Comparison of ENCODE assay signal across 37 cellular contexts in the genomic region with DNA sequence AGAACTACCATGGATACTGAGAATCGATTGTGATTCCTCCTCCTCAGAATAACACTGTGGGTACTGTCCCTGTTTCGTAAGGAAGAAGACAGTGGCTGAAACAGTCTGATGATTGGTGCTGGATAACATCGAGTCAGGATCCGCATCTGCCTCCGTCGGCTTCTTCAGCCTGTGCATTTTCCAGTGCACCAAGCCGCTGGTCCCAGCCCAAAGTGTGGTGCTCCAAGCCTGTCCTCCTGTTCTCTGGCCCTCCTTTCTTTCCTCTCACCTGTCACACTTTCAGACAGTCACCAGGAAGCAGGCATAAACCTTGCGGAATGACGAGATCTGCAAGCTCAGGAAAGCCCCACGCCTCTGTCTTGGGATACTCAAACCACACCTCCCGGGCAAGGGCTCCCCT.
"Had no signal": no experiment of that assay in that cellular context is flagged by ENCODE, and none has a peak within 500 bp of the region (broad histone marks: within the 10 kb centered on the region; RNA-seq: fewer than 3 reads in every experiment).

No MANE protein-coding gene starts in this region.

- H3K36me3 ChIP-seq: adrenal gland, brain microvascular endothelial cell, breast epithelium, cardiac muscle cell, WERI-Rb-1 had no signal

- H3K4me1 Mint-ChIP-seq: activated CD4-positive, alpha-beta T cell treated with anti-CD3 and anti-CD28 coated beads for 36 hours; activated CD4-positive, alpha-beta T cell treated with anti-CD3 and anti-CD28 coated beads, Interleukin-2, amount 10 ng/mL, durations not matched to agents 7 days and 5 days; activated T-helper 17 cell treated with anti-CD3 and anti-CD28 coated beads, Interleukin-2, amount 50 U/mL, for 72 hours had no signal

- FAIRE-seq: astrocyte, TTC549 had no signal

- H3K27me3 Mint-ChIP-seq: activated CD4-positive, alpha-beta T cell treated with anti-CD3 and anti-CD28 coated beads for 36 hours; activated naive CD8-positive, alpha-beta T cell treated with anti-CD3 and anti-CD28 coated beads for 36 hours had no signal

- H3K4me3 ChIP-seq: adrenal gland, body of pancreas, breast epithelium, cardiac muscle cell had no signal

- H3K27ac Mint-ChIP-seq: activated CD4-positive, alpha-beta T cell treated with anti-CD3 and anti-CD28 coated beads for 36 hours; activated CD4-positive, alpha-beta T cell treated with anti-CD3 and anti-CD28 coated beads, Interleukin-2, amount 10 ng/mL, durations not matched to agents 7 days and 5 days; activated CD8-positive, alpha-beta T cell treated with anti-CD3 and anti-CD28 coated beads for 36 hours; activated naive CD4-positive, alpha-beta T cell treated with anti-CD3 and anti-CD28 coated beads for 36 hours; activated naive CD4-positive, alpha-beta T cell treated with anti-CD3 and anti-CD28 coated beads, Interleukin-2, amount 50 U/mL, for 72 hours; activated naive CD8-positive, alpha-beta T cell treated with anti-CD3 and anti-CD28 coated beads for 36 hours; activated T-cell treated with anti-CD3 and anti-CD28 coated beads, Interleukin-2, amount 50 U/mL, for 72 hours; activated T-helper 1 cell treated with anti-CD3 and anti-CD28 coated beads, Interleukin-12 subunit alpha, Interleukin-12 subunit beta, Interleukin-2, Interleukin-4 antibody, amounts not matched to agents 30 ng/mL and 10 ng/mL and 1 ng/mL, durations not matched to agents 14 hours and 24 hours and 36 hours; activated T-helper 17 cell treated with anti-CD3 and anti-CD28 coated beads, Interleukin-2, amount 50 U/mL, for 72 hours; T-helper 1 cell treated with Interleukin-12 subunit alpha and Interleukin-12 subunit beta and Interleukin-4 antibody, amounts not matched to agents 30 μg/mL and 1 μg/mL, for 36 hours; T-helper 2 cell treated with Interferon-gamma antibody and Interleukin-4, amounts not matched to agents 5 μg/mL and 100 μg/mL, for 36 hours; WTC11 had no signal

- H3K9me3 ChIP-seq: adrenal gland, body of pancreas, breast epithelium had no signal

- H3K4me3 Mint-ChIP-seq: activated CD4-positive, alpha-beta T cell treated with anti-CD3 and anti-CD28 coated beads for 36 hours; activated CD4-positive, alpha-beta T cell treated with anti-CD3 and anti-CD28 coated beads, Interleukin-2, amount 10 ng/mL, durations not matched to agents 7 days and 5 days; activated CD8-positive, alpha-beta T cell treated with anti-CD3 and anti-CD28 coated beads for 36 hours; activated naive CD4-positive, alpha-beta T cell treated with anti-CD3 and anti-CD28 coated beads for 36 hours; activated naive CD8-positive, alpha-beta T cell treated with anti-CD3 and anti-CD28 coated beads for 36 hours; activated T-cell treated with anti-CD3 and anti-CD28 coated beads, Interleukin-2, amount 50 U/mL, for 4 hours; activated T-cell treated with anti-CD3 and anti-CD28 coated beads, Interleukin-2, amount 50 U/mL, for 72 hours; activated T-helper 1 cell treated with anti-CD3 and anti-CD28 coated beads, Interleukin-12 subunit alpha, Interleukin-12 subunit beta, Interleukin-2, Interleukin-4 antibody, amounts not matched to agents 30 ng/mL and 10 ng/mL and 1 ng/mL, durations not matched to agents 14 hours and 24 hours and 36 hours; activated T-helper 17 cell treated with anti-CD3 and anti-CD28 coated beads, Interleukin-2, amount 50 U/mL, for 72 hours; T-helper 1 cell treated with Interleukin-12 subunit alpha and Interleukin-12 subunit beta and Interleukin-4 antibody, amounts not matched to agents 30 μg/mL and 1 μg/mL, for 36 hours; T-helper 2 cell treated with Interferon-gamma antibody and Interleukin-4, amounts not matched to agents 5 μg/mL and 100 μg/mL, for 36 hours; WTC11 had no signal

- H3K4me1 ChIP-seq: adrenal gland, body of pancreas, breast epithelium had no signal

- H3K27ac ChIP-seq: adrenal gland, body of pancreas, brain microvascular endothelial cell, breast epithelium, cardiac muscle cell, WERI-Rb-1 had no signal

- DNase-seq: activated CD4-positive, alpha-beta T cell treated with anti-CD3 and anti-CD28 coated beads for 1 hour; activated CD4-positive, alpha-beta T cell treated with anti-CD3 and anti-CD28 coated beads for 36 hours; activated CD4-positive, alpha-beta T cell treated with anti-CD3 and anti-CD28 coated beads for 48 hours; activated CD4-positive, alpha-beta T cell treated with anti-CD3 and anti-CD28 coated beads, Interleukin-2, amount 10 ng/mL, durations not matched to agents 7 days and 5 days; activated CD4-positive, alpha-beta T cell treated with anti-CD3 and anti-CD28 coated beads, Interleukin-2, amount 50 U/mL, for 48 hours; activated CD4-positive, CD25-positive, alpha-beta regulatory T cell; activated CD8-positive, alpha-beta T cell treated with anti-CD3 and anti-CD28 coated beads for 36 hours; activated gamma-delta T cell treated with Interleukin-2 at 50 U/mL for 16 hours; activated naive CD4-positive, alpha-beta T cell; activated naive CD4-positive, alpha-beta T cell treated with anti-CD3 and anti-CD28 coated beads for 36 hours; activated naive CD4-positive, alpha-beta T cell treated with anti-CD3 and anti-CD28 coated beads, Interleukin-2, amount 50 U/mL, for 16 hours; activated naive CD8-positive, alpha-beta T cell treated with anti-CD3 and anti-CD28 coated beads for 36 hours; activated T-cell treated with anti-CD3 and anti-CD28 coated beads for 4 hours; activated T-cell treated with anti-CD3 and anti-CD28 coated beads, Interleukin-2, amount 50 U/mL, for 1 hour; activated T-cell treated with anti-CD3 and anti-CD28 coated beads, Interleukin-2, amount 50 U/mL, for 4 hours; activated T-cell treated with anti-CD3 and anti-CD28 coated beads, Interleukin-2, amount 50 U/mL, for 72 hours; adrenal gland; amniotic stem cell; aorta; body of pancreas; brain microvascular endothelial cell; central memory CD4-positive, alpha-beta T cell; SW 1271; T-helper 1 cell; T-helper 2 cell; T-helper 9 cell; WERI-Rb-1 had no signal

- H3K9me3 Mint-ChIP-seq: activated CD4-positive, alpha-beta T cell treated with anti-CD3 and anti-CD28 coated beads, Interleukin-2, amount 10 ng/mL, durations not matched to agents 7 days and 5 days; activated CD8-positive, alpha-beta T cell treated with anti-CD3 and anti-CD28 coated beads for 36 hours; activated naive CD4-positive, alpha-beta T cell treated with anti-CD3 and anti-CD28 coated beads for 36 hours; activated naive CD4-positive, alpha-beta T cell treated with anti-CD3 and anti-CD28 coated beads, Interleukin-2, amount 50 U/mL, for 72 hours; activated naive CD8-positive, alpha-beta T cell treated with anti-CD3 and anti-CD28 coated beads for 36 hours; activated T-cell treated with anti-CD3 and anti-CD28 coated beads, Interleukin-2, amount 50 U/mL, for 4 hours; activated T-helper 1 cell treated with anti-CD3 and anti-CD28 coated beads, Interleukin-12 subunit alpha, Interleukin-12 subunit beta, Interleukin-2, Interleukin-4 antibody, amounts not matched to agents 30 ng/mL and 10 ng/mL and 1 ng/mL, durations not matched to agents 14 hours and 24 hours and 36 hours; activated T-helper 17 cell treated with anti-CD3 and anti-CD28 coated beads, Interleukin-2, amount 50 U/mL, for 72 hours; T-helper 1 cell treated with Interleukin-12 subunit alpha and Interleukin-12 subunit beta and Interleukin-4 antibody, amounts not matched to agents 30 μg/mL and 1 μg/mL, for 36 hours; T-helper 2 cell treated with Interferon-gamma antibody and Interleukin-4, amounts not matched to agents 5 μg/mL and 100 μg/mL, for 36 hours had no signal

- H3K36me3 Mint-ChIP-seq: activated naive CD4-positive, alpha-beta T cell treated with anti-CD3 and anti-CD28 coated beads, Interleukin-2, amount 50 U/mL, for 72 hours; WTC11 had no signal

- H3K27me3 ChIP-seq: adrenal gland, body of pancreas, brain microvascular endothelial cell, breast epithelium, cardiac muscle cell had no signal
